19 cellular contexts compared by ENCODE assay signal in genomic region chr17:49055181-49055927, GRCh38. TPM values are rescaled to one million over a fixed set of nuclear protein-coding genes. Genes with fewer than 3 reads are reported as not detected.
"Had no signal": no experiment of that assay in that cellular context is flagged by ENCODE, and none has a peak within 500 bp of the region (broad histone marks: within the 10 kb centered on the region; RNA-seq: fewer than 3 reads in every experiment).

No MANE protein-coding gene starts in this region.

- H3K4me1 Mint-ChIP-seq: activated naive CD8-positive, alpha-beta T cell treated with anti-CD3 and anti-CD28 coated beads, Interleukin-2, amount 50 U/mL, for 24 hours; naive thymus-derived CD8-positive, alpha-beta T cell had no signal

- H3K9me3 ChIP-seq: ascending aorta, colonic mucosa, mucosa of descending colon, psoas muscle had no signal

- H3K36me3 ChIP-seq: ascending aorta, colonic mucosa had no signal

- ATAC-seq: activated CD8-positive, alpha-beta T cell treated with anti-CD3 and anti-CD28 coated beads, Interleukin-2, amount 10 ng/mL, durations not matched to agents 7 days and 5 days; activated naive CD8-positive, alpha-beta T cell treated with anti-CD3 and anti-CD28 coated beads, Interleukin-2, amount 50 U/mL, for 24 hours; left cardiac atrium; mucosa of descending colon; naive thymus-derived CD8-positive, alpha-beta T cell; psoas muscle; sciatic nerve had no signal

- H3K9me3 Mint-ChIP-seq: activated naive CD8-positive, alpha-beta T cell treated with anti-CD3 and anti-CD28 coated beads, Interleukin-2, amount 50 U/mL, for 24 hours; activated T-helper 1 cell treated with anti-CD3 and anti-CD28 coated beads, Interleukin-12 subunit alpha, Interleukin-12 subunit beta, Interleukin-2, Interleukin-4 antibody, amounts not matched to agents 30 ng/mL and 10 ng/mL and 1 ng/mL, durations not matched to agents 14 hours and 24 hours and 36 hours; naive thymus-derived CD8-positive, alpha-beta T cell; type B pancreatic cell had no signal

- DNase-seq: activated CD8-positive, alpha-beta memory T cell treated with anti-CD3 and anti-CD28 coated beads, Interleukin-2, amount 50 U/mL, for 48 hours; activated CD8-positive, alpha-beta T cell treated with anti-CD3 and anti-CD28 coated beads, Interleukin-2, amount 10 ng/mL, durations not matched to agents 7 days and 5 days; activated naive CD4-positive, alpha-beta T cell; activated naive CD8-positive, alpha-beta T cell treated with anti-CD3 and anti-CD28 coated beads, Interleukin-2, amount 50 U/mL, for 24 hours; colonic mucosa; effector CD4-positive, alpha-beta T cell; left cardiac atrium; mucosa of descending colon; naive thymus-derived CD8-positive, alpha-beta T cell; psoas muscle; stimulated activated naive CD4-positive, alpha-beta T cell treated with Interleukin-2 at 50 U/mL for 16 hours; T1000 had no signal

- H3K36me3 Mint-ChIP-seq: naive thymus-derived CD8-positive, alpha-beta T cell had no signal

- H3K4me3 Mint-ChIP-seq: activated CD8-positive, alpha-beta T cell treated with anti-CD3 and anti-CD28 coated beads, Interleukin-2, amount 10 ng/mL, durations not matched to agents 7 days and 5 days; activated naive CD8-positive, alpha-beta T cell treated with anti-CD3 and anti-CD28 coated beads, Interleukin-2, amount 50 U/mL, for 24 hours; activated T-helper 1 cell treated with anti-CD3 and anti-CD28 coated beads, Interleukin-12 subunit alpha, Interleukin-12 subunit beta, Interleukin-2, Interleukin-4 antibody, amounts not matched to agents 30 ng/mL and 10 ng/mL and 1 ng/mL, durations not matched to agents 14 hours and 24 hours and 36 hours; naive thymus-derived CD8-positive, alpha-beta T cell; type B pancreatic cell had no signal

- H3K27me3 Mint-ChIP-seq: type B pancreatic cell had no signal

- H3K4me1 ChIP-seq: ascending aorta, colonic mucosa, psoas muscle had no signal

- H3K27ac ChIP-seq: ascending aorta, colonic mucosa, psoas muscle, VCaP had no signal

- H3K27me3 ChIP-seq: ascending aorta, colonic mucosa had no signal

- H3K27ac Mint-ChIP-seq: activated CD8-positive, alpha-beta T cell treated with anti-CD3 and anti-CD28 coated beads, Interleukin-2, amount 10 ng/mL, durations not matched to agents 7 days and 5 days; activated naive CD8-positive, alpha-beta T cell treated with anti-CD3 and anti-CD28 coated beads, Interleukin-2, amount 50 U/mL, for 24 hours; activated T-helper 1 cell treated with anti-CD3 and anti-CD28 coated beads, Interleukin-12 subunit alpha, Interleukin-12 subunit beta, Interleukin-2, Interleukin-4 antibody, amounts not matched to agents 30 ng/mL and 10 ng/mL and 1 ng/mL, durations not matched to agents 14 hours and 24 hours and 36 hours; naive thymus-derived CD8-positive, alpha-beta T cell; type B pancreatic cell had no signal

- H3K4me3 ChIP-seq: ascending aorta, colonic mucosa, lung, mucosa of descending colon, psoas muscle had no signal

RNA-seq across cellular contexts. Expression of gene IGF2BP1, which starts 58.2 kb away (rescaled TPM):
- total RNA-seq: activated CD8-positive, alpha-beta T cell treated with anti-CD3 and anti-CD28 coated beads, Interleukin-2, amount 10 ng/mL, durations not matched to agents 7 days and 5 days; activated T-helper 1 cell treated with anti-CD3 and anti-CD28 coated beads, Interleukin-12 subunit alpha, Interleukin-12 subunit beta, Interleukin-2, Interleukin-4 antibody, amounts not matched to agents 30 ng/mL and 10 ng/mL and 1 ng/mL, durations not matched to agents 14 hours and 24 hours and 36 hours; ascending aorta; cardiac septum; naive thymus-derived CD8-positive, alpha-beta T cell; psoas muscle; sciatic nerve had no signal
- polyA plus RNA-seq: naive thymus-derived CD8-positive, alpha-beta T cell; psoas muscle had no signal
